In the genomic region with DNA sequence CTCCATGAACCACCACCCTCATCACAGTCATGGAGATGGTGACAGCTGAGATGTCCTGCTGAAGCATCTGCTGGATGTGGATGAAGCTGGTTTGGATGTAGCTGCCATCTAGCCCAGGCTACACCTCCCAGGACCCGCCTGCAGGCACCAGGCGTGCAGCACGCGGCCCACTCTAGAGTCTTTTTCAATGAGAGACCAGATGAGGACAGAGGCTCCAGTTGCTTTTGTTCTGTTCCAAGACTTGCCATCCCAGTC, we compare ENCODE assay signal across 9 cellular contexts.
DNase-seq lines count a peak whose midpoint lies in the region; ATAC-seq and TF ChIP-seq lines count a peak whose summit lies in the region.
"Had no signal": no experiment of that assay in that cellular context is flagged by ENCODE, and none has a peak within 500 bp of the region (broad histone marks: within the 10 kb centered on the region; RNA-seq: fewer than 3 reads in every experiment).

No MANE protein-coding gene starts in this region.

- TF ChIP-seq CTCF in MCF 10A (IDR thresholded peaks at IDR 0.05; ENCODE audit: unreplicated experiment) (no peak), breast epithelium (IDR thresholded peaks at IDR 0.05) (no peak), liver (IDR thresholded peaks at IDR 0.05; ENCODE audit: low read depth, low read length, missing input control) (no peak), transverse colon (IDR thresholded peaks at IDR 0.05) (no peak)

- H3K27ac ChIP-seq in breast epithelium (peak overlapping the region in 1 of 2 donors; percentile 32), liver (ENCODE audit: low read depth in 1 of 2, low read length in 2 of 2) (peak overlapping the region; percentile 53 to 82), transverse colon (peak overlapping the region; percentile 54 to 74 (median 57))

- intact Hi-C loops in MCF 10A (cut with micrococcal nuclease) (no loop called here), breast epithelium (cut with DNase I; ENCODE audit: low total_unique reads) (no loop called here), transverse colon (cut with DNase I; ENCODE audit: low total_unique reads) (no loop called here)

- 98% methylated on average over 4 of the region's 4 CpGs for WGBS in liver
- WGBS in transverse colon (ENCODE audit: low coverage in 1 of 2), 2 donors, result 80 to 86% methylated on average over 2 to 4 of the region's 4 CpGs

- no peak for TF ChIP-seq RAD21 in liver (IDR thresholded peaks at IDR 0.05)

- H3K4me1 Mint-ChIP-seq in MCF 10A (ENCODE audit: insufficient read depth, unreplicated experiment), result peaks cover 71% of the 10 kb centered on the region

- peaks cover 47% of the 10 kb centered on the region for H3K36me3 Mint-ChIP-seq in MCF 10A (ENCODE audit: insufficient read depth, unreplicated experiment)

- peak overlapping the region; percentile 85 for H3K27ac Mint-ChIP-seq in MCF 10A (ENCODE audit: low read depth, unreplicated experiment)

- no peaks in the 10 kb centered on the region for H3K9me3 Mint-ChIP-seq in MCF 10A (ENCODE audit: unreplicated experiment)

- no peaks in the 10 kb centered on the region for H3K27me3 Mint-ChIP-seq in MCF 10A (ENCODE audit: insufficient read depth, unreplicated experiment)

- DNase-seq in MCF 10A (ENCODE audit: unreplicated experiment), result no peak
- DNase-seq in breast epithelium (ENCODE audit: low spot score in 2 of 2), result no peak
- DNase-seq in adipocyte (ENCODE audit: low read depth), result no peak
- no peak for DNase-seq in transverse colon
- no peak for DNase-seq in NCI-H146 treated with DMSO at 0.1 percent for 48 hours (lab: John Stamatoyannopoulos, UW; ENCODE audit: unreplicated experiment)
- DNase-seq: midbrain had no signal

- H3K4me3 ChIP-seq in breast epithelium (peak overlapping the region in 1 of 3 donors; percentile 49), adipocyte (ENCODE audit: low read length) (peak overlapping the region; percentile 48), liver (ENCODE audit: low read depth in 1 of 3, low read length in 3 of 3) (no peak overlapping the region), transverse colon (no peak overlapping the region)

- peak overlapping the region; percentile 62 for H3K4me3 Mint-ChIP-seq in MCF 10A (ENCODE audit: unreplicated experiment)

- TF ChIP-seq POLR2A in breast epithelium (IDR thresholded peaks at IDR 0.05) (no peak), transverse colon (IDR thresholded peaks at IDR 0.05) (no peak)

- H3K36me3 ChIP-seq in breast epithelium (no peaks in the 10 kb centered on the region), adipocyte (ENCODE audit: control insufficient read depth, insufficient read depth, low read length, severe bottlenecking) (peaks cover 12% of the 10 kb centered on the region), liver (ENCODE audit: control insufficient read depth in 4 of 4, insufficient read depth in 3 of 4, low read depth in 1 of 4, low read length in 3 of 4) (peaks cover 0 to 1% (median 0%) of the 10 kb centered on the region in 4 donors), transverse colon (no peaks in the 10 kb centered on the region)

- CTCF ChIA-PET in MCF 10A (lab: Yijun Ruan, JAX), result interaction anchor here (0.5 kb wide), 1 partner anchor 56 kb away, joined by 3 read pairs; no protein-coding TSS in a partner anchor

- H3K9me3 ChIP-seq in breast epithelium, result no peaks in the 10 kb centered on the region
- no peaks in the 10 kb centered on the region for H3K9me3 ChIP-seq in adipocyte (ENCODE audit: control insufficient read depth, low read length)
- no peaks in the 10 kb centered on the region for H3K9me3 ChIP-seq in liver (ENCODE audit: control insufficient read depth in 4 of 4, low read length in 3 of 4)
- no peaks in the 10 kb centered on the region for H3K9me3 ChIP-seq in transverse colon

- ATAC-seq in esophagus mucosa, result no peak
- ATAC-seq in HG02938 (IDR thresholded peaks at IDR 0.05; ENCODE audit: unreplicated experiment), result no peak

- in situ Hi-C loops in transverse colon (cut with MboI; ENCODE audit: low pct_ligation_motif_present in 1 of 4, low pct_unique_long_range_greater_than_20kb in 1 of 4, low sequenced_read_pairs in 3 of 4), result no loop called here

- no peak for TF ChIP-seq EP300 in transverse colon (IDR thresholded peaks at IDR 0.05; ENCODE audit: low read depth)

- POLR2A ChIA-PET in MCF 10A (lab: Yijun Ruan, JAX), result interaction anchor here (0.7 to 3.0 kb wide), 8 partner anchors 10 to 240 kb away, joined by 3 to 12 read pairs (median 4); a partner anchor contains a TSS

- H3K27me3 ChIP-seq in breast epithelium (no peaks in the 10 kb centered on the region), adipocyte (replicated peaks; ENCODE audit: control insufficient read depth, insufficient read depth, low read length) (no peaks in the 10 kb centered on the region), liver (ENCODE audit: control insufficient read depth in 4 of 4, insufficient read depth in 4 of 4, low read length in 3 of 4) (no peaks in the 10 kb centered on the region), transverse colon (no peaks in the 10 kb centered on the region)

- no TSS peak for BruUV-seq in MCF 10A (replicated peaks; lab: Mats Ljungman, UMichigan)

- H3K4me1 ChIP-seq in breast epithelium, result peaks cover 15 to 25% of the 10 kb centered on the region in 2 donors
- peaks cover 62% of the 10 kb centered on the region for H3K4me1 ChIP-seq in adipocyte (ENCODE audit: control insufficient read depth, insufficient read depth, low read length)
- peaks cover 11 to 56% (median 26%) of the 10 kb centered on the region in 4 donors for H3K4me1 ChIP-seq in liver (ENCODE audit: control insufficient read depth in 4 of 4, insufficient read depth in 4 of 4, low read length in 3 of 4)
- peaks cover 41 to 92% (median 75%) of the 10 kb centered on the region in 4 donors for H3K4me1 ChIP-seq in transverse colon

- H3K9ac ChIP-seq in adipocyte (ENCODE audit: low read length) (peak overlapping the region; percentile 72), liver (ENCODE audit: low read depth in 1 of 2, low read length in 2 of 2) (no peak overlapping the region)

TF ChIP-seq in liver, 16 proteins besides CTCF, POLR2A, EP300 and RAD21:
- TF ChIP-seq GABPA (IDR thresholded peaks at IDR 0.05 in 1 of 2, conservative IDR thresholded peaks at IDR 0.05 in 1 of 2) (no peak), SP1 (IDR thresholded peaks at IDR 0.05) (no peak), RXRA (IDR thresholded peaks at IDR 0.05) (no peak), FOXA2 (IDR thresholded peaks at IDR 0.05) (no peak)
- TF ChIP-seq, protein P1, sequence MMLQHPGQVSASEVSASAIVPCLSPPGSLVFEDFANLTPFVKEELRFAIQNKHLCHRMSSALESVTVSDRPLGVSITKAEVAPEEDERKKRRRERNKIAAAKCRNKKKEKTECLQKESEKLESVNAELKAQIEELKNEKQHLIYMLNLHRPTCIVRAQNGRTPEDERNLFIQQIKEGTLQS (IDR thresholded peaks at IDR 0.05), result no peak
- TF ChIP-seq, protein P2, sequence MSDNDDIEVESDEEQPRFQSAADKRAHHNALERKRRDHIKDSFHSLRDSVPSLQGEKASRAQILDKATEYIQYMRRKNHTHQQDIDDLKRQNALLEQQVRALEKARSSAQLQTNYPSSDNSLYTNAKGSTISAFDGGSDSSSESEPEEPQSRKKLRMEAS (IDR thresholded peaks at IDR 0.05), result no peak
TF ChIP-seq in liver: peak in this region for 0.
